Comparison of ENCODE assay signal across 1 cellular context in the genomic region with DNA sequence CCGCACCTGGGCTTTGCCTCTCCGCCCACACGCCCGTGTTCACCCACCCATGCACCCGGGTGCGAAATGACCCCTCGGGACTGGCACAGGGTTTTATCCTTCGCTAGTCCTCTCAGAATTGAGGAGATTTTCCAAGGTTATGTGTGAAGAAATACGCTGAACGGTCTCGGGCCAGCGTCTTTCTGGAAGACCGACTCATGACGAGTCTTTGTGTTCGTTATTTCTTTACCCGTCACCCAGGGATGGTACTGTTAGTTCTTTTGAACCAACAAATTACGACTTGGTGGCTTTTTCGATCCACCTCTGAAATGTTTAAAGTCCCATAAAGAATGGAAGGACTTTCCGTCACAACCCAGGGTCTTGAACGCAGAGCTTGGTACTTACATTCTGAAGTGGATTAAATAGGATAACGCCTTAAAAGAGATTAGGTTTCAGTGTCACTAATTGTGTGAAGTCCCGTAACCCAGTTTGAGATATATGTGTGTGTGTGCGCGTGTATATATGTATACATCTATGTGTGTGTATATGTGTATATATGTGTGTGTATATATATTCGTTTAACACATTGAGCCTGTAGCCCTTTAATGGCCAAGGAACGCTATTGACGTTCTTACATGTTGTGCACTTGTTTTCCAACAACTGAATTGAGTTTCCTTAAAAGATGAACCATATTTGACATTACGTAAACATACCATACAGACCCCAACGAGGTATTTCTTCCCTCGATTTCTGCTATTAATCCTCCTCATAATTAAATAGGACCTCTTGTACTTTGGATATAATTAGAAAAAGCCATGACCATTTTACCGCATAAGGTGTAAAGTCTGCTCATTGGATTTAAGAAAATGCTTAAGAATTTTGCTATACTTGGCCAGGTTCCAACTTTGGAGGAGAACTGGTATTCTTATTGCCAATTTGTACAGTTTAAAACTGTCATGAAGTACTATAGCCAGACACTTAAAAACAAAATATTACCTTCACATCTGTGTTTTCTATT.
TF ChIP-seq lines count a peak whose summit lies in the region.

No MANE protein-coding gene starts in this region.

TF ChIP-seq in SK-N-SH, 30 proteins besides CTCF, POLR2A, EP300 and RAD21:
- TF ChIP-seq, protein P1, sequence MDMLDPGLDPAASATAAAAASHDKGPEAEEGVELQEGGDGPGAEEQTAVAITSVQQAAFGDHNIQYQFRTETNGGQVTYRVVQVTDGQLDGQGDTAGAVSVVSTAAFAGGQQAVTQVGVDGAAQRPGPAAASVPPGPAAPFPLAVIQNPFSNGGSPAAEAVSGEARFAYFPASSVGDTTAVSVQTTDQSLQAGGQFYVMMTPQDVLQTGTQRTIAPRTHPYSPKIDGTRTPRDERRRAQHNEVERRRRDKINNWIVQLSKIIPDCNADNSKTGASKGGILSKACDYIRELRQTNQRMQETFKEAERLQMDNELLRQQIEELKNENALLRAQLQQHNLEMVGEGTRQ (IDR thresholded peaks at IDR 0.05; ENCODE audit: borderline replicate concordance, low read depth, low read length) = no peak
- TF ChIP-seq ZBTB33 (IDR thresholded peaks at IDR 0.05; ENCODE audit: borderline replicate concordance, low read depth) (no peak), SIN3A (IDR thresholded peaks at IDR 0.05; ENCODE audit: borderline replicate concordance, low read depth, low read length) (no peak), POLR2AphosphoS5 (IDR thresholded peaks at IDR 0.05; ENCODE audit: low read depth, low read length) (no peak), MXI1 (IDR thresholded peaks at IDR 0.05; ENCODE audit: low read depth, low read length) (no peak), RFX5 (IDR thresholded peaks at IDR 0.05; ENCODE audit: low read length) (no peak), FOSL2 (IDR thresholded peaks at IDR 0.05; ENCODE audit: borderline replicate concordance, low read depth) (no peak), FOXJ3 (CRISPR knock-in tag; IDR thresholded peaks at IDR 0.05) (no peak), JUND (IDR thresholded peaks at IDR 0.05) (no peak), NRF1 (IDR thresholded peaks at IDR 0.05; ENCODE audit: low read depth, low read length) (no peak), GATA2 (CRISPR knock-in tag; IDR thresholded peaks at IDR 0.05) (no peak), EZH2phosphoT487 (IDR thresholded peaks at IDR 0.05; ENCODE audit: borderline replicate concordance, low read depth) (no peak), NFIC (IDR thresholded peaks at IDR 0.05; ENCODE audit: borderline replicate concordance) (no peak), CHD2 (IDR thresholded peaks at IDR 0.05; ENCODE audit: low read length, partially characterized antibody) (no peak), ELF1 (IDR thresholded peaks at IDR 0.05) (no peak)
- TF ChIP-seq, protein P2, sequence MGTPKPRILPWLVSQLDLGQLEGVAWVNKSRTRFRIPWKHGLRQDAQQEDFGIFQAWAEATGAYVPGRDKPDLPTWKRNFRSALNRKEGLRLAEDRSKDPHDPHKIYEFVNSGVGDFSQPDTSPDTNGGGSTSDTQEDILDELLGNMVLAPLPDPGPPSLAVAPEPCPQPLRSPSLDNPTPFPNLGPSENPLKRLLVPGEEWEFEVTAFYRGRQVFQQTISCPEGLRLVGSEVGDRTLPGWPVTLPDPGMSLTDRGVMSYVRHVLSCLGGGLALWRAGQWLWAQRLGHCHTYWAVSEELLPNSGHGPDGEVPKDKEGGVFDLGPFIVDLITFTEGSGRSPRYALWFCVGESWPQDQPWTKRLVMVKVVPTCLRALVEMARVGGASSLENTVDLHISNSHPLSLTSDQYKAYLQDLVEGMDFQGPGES (IDR thresholded peaks at IDR 0.05; ENCODE audit: low read depth, low read length) = no peak
- TF ChIP-seq, protein P3, sequence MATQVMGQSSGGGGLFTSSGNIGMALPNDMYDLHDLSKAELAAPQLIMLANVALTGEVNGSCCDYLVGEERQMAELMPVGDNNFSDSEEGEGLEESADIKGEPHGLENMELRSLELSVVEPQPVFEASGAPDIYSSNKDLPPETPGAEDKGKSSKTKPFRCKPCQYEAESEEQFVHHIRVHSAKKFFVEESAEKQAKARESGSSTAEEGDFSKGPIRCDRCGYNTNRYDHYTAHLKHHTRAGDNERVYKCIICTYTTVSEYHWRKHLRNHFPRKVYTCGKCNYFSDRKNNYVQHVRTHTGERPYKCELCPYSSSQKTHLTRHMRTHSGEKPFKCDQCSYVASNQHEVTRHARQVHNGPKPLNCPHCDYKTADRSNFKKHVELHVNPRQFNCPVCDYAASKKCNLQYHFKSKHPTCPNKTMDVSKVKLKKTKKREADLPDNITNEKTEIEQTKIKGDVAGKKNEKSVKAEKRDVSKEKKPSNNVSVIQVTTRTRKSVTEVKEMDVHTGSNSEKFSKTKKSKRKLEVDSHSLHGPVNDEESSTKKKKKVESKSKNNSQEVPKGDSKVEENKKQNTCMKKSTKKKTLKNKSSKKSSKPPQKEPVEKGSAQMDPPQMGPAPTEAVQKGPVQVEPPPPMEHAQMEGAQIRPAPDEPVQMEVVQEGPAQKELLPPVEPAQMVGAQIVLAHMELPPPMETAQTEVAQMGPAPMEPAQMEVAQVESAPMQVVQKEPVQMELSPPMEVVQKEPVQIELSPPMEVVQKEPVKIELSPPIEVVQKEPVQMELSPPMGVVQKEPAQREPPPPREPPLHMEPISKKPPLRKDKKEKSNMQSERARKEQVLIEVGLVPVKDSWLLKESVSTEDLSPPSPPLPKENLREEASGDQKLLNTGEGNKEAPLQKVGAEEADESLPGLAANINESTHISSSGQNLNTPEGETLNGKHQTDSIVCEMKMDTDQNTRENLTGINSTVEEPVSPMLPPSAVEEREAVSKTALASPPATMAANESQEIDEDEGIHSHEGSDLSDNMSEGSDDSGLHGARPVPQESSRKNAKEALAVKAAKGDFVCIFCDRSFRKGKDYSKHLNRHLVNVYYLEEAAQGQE (IDR thresholded peaks at IDR 0.05; ENCODE audit: low read depth, low read length) = no peak
